In the genomic region with DNA sequence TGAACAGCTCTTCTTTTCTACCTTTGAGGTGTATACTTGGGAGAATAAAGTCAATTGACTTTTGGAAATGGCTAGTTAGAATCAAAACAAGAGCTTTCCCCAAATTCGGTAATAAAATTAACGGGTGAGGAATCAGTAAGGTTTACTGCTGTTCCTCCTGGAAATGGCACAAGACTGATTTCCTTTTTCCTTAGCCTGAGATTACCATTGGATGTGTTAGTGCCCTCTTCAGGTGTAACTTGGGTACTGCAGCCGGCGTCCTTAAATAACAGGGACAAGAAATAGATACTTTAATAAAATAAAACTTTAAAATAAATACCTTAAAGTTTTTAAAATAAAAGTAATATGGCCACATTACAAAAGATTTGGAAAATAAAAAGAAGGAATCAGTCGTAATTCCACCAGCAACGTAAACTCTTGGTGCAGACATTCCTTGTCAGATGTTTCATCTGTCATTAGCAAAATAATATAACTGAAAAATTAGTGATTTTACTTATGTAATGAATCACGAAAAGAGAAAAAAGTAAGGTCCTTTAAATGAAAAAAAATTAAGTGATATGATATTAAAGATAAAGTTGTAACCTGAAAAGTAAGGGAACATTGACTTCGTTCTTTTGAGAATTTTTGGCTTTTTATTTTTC, we compare ENCODE assay signal across 8 cellular contexts. TPM values are rescaled to one million over a fixed set of nuclear protein-coding genes. Genes with fewer than 3 reads are reported as not detected.
A peak's percentile ranks its signal among the peaks of the same experiment; 100 is the strongest.
DNase-seq lines count a peak whose midpoint lies in the region; ATAC-seq and TF ChIP-seq lines count a peak whose summit lies in the region.

No MANE protein-coding gene starts in this region.

- H3K36me3 Mint-ChIP-seq in GM23338 (ENCODE audit: low read depth) (no peaks in the 10 kb centered on the region; the same call in 2 of the 3 replicates), memory B cell (no peaks in the 10 kb centered on the region)
- H3K36me3 Mint-ChIP-seq in activated CD4-positive, alpha-beta T cell treated with anti-CD3 and anti-CD28 coated beads, Interleukin-2, amount 10 ng/mL, durations not matched to agents 7 days and 5 days (ENCODE audit: low read depth), result no peaks in the 10 kb centered on the region

- H3K4me1 Mint-ChIP-seq in GM23338 (peaks cover 2% of the 10 kb centered on the region; the same call in 2 of the 3 replicates), memory B cell (peaks cover 4% of the 10 kb centered on the region)
- H3K4me1 Mint-ChIP-seq in activated CD4-positive, alpha-beta T cell treated with anti-CD3 and anti-CD28 coated beads, Interleukin-2, amount 10 ng/mL, durations not matched to agents 7 days and 5 days, result peaks cover 2% of the 10 kb centered on the region

- H3K27me3 ChIP-seq in GM23338 (ENCODE audit: insufficient read depth), result no peaks in the 10 kb centered on the region

- ATAC-seq in GM23338, result peak; percentile 61
- ATAC-seq in memory B cell (ENCODE audit: low read depth), result no peak
- no peak for ATAC-seq in HG02981 (IDR thresholded peaks at IDR 0.05; ENCODE audit: unreplicated experiment)

- H3F3A ChIP-seq in GM23338 (replicated peaks; ENCODE audit: low read depth), result no peaks in the 10 kb centered on the region; the same call in 1 of the 2 replicates

- H3K79me2 ChIP-seq in GM23338 (replicated peaks; ENCODE audit: insufficient read depth), result peaks cover 57% of the 10 kb centered on the region

- no peaks in the 10 kb centered on the region for H3K36me3 ChIP-seq in GM23338 (ENCODE audit: insufficient read depth)

- no peak overlapping the region for H3K27ac Mint-ChIP-seq in GM23338
- no peak overlapping the region for H3K27ac Mint-ChIP-seq in activated CD4-positive, alpha-beta T cell treated with anti-CD3 and anti-CD28 coated beads, Interleukin-2, amount 10 ng/mL, durations not matched to agents 7 days and 5 days
- H3K27ac Mint-ChIP-seq in memory B cell, result no peak overlapping the region

- TF ChIP-seq CTCF in GM23338 (conservative IDR thresholded peaks at IDR 0.05; ENCODE audit: low read depth in 2 of 2), result peak; percentile 76 to 95

- H3K27me3 Mint-ChIP-seq in GM23338 (ENCODE audit: insufficient read depth, low read depth, poor library complexity) (peaks cover 1% of the 10 kb centered on the region), memory B cell (no peaks in the 10 kb centered on the region)
- no peaks in the 10 kb centered on the region for H3K27me3 Mint-ChIP-seq in activated CD4-positive, alpha-beta T cell treated with anti-CD3 and anti-CD28 coated beads, Interleukin-2, amount 10 ng/mL, durations not matched to agents 7 days and 5 days

- CTCF ChIA-PET in activated CD4-positive, alpha-beta T cell treated with anti-CD3 and anti-CD28 coated beads, Interleukin-2, amount 10 ng/mL, durations not matched to agents 7 days and 5 days (lab: Charles Lee), result interaction anchor here (0.7 to 1.2 kb wide), 3 partner anchors 9 to 155 kb away, joined by 3 to 6 read pairs (median 3); no protein-coding TSS in a partner anchor

- no peak overlapping the region for H3K4me2 ChIP-seq in GM23338

- H2AFZ ChIP-seq in GM23338, result no peak overlapping the region

- peaks cover 37% of the 10 kb centered on the region for H4K20me1 ChIP-seq in GM23338 (replicated peaks; ENCODE audit: insufficient read depth)

- peak; percentile 72 for DNase-seq in AG08395 (ENCODE audit: low spot score)
- DNase-seq in GM23338 (ENCODE audit: low spot score), result peak; percentile 87
- peak; percentile 5 for DNase-seq in NCI-H345 treated with DMSO at 0.1 percent for 48 hours (lab: John Stamatoyannopoulos, UW; ENCODE audit: unreplicated experiment)
- DNase-seq in activated CD4-positive, alpha-beta T cell treated with anti-CD3 and anti-CD28 coated beads, Interleukin-2, amount 10 ng/mL, durations not matched to agents 7 days and 5 days, result peak; percentile 69
- peak; percentile 67 to 85 for DNase-seq in dermis microvascular lymphatic vessel endothelial cell (ENCODE audit: low read depth in 2 of 2)
- DNase-seq in memory B cell (ENCODE audit: low spot score in 2 of 2), result peak; percentile 52 to 55
- peak; percentile 27 to 42 for DNase-seq in stimulated activated CD8-positive, alpha-beta memory T cell treated with anti-CD3 and anti-CD28 coated beads, Interleukin-2, amount 100 ng/mL, for 1 hour (ENCODE audit: low read depth in 2 of 2)

- no peak overlapping the region for H3K4me3 ChIP-seq in GM23338

- H3K27ac ChIP-seq in GM23338 (ENCODE audit: low read depth), result peak overlapping the region; percentile 18

- H3K9me3 Mint-ChIP-seq in GM23338 (no peaks in the 10 kb centered on the region), memory B cell (no peaks in the 10 kb centered on the region)
- no peaks in the 10 kb centered on the region for H3K9me3 Mint-ChIP-seq in activated CD4-positive, alpha-beta T cell treated with anti-CD3 and anti-CD28 coated beads, Interleukin-2, amount 10 ng/mL, durations not matched to agents 7 days and 5 days

- no peak overlapping the region for H3K4me3 Mint-ChIP-seq in GM23338
- H3K4me3 Mint-ChIP-seq in activated CD4-positive, alpha-beta T cell treated with anti-CD3 and anti-CD28 coated beads, Interleukin-2, amount 10 ng/mL, durations not matched to agents 7 days and 5 days, result no peak overlapping the region
- H3K4me3 Mint-ChIP-seq in memory B cell, result no peak overlapping the region

- H3K4me1 ChIP-seq in GM23338 (ENCODE audit: insufficient read depth), result no peaks in the 10 kb centered on the region

- no peaks in the 10 kb centered on the region for H3K9me2 ChIP-seq in GM23338 (ENCODE audit: insufficient read depth)

- POLR2A ChIA-PET in activated CD4-positive, alpha-beta T cell treated with anti-CD3 and anti-CD28 coated beads, Interleukin-2, amount 10 ng/mL, durations not matched to agents 7 days and 5 days (lab: Charles Lee), result no interaction called here

TF ChIP-seq in GM23338, 12 proteins besides CTCF, POLR2A, EP300 and RAD21:
- no peak for TF ChIP-seq CREB1 (CRISPR knock-in tag; IDR thresholded peaks at IDR 0.05; ENCODE audit: low read depth)
- TF ChIP-seq NANOG (IDR thresholded peaks at IDR 0.05; ENCODE audit: borderline replicate concordance), result no peak
- no peak for TF ChIP-seq EZH2phosphoT487 (IDR thresholded peaks at IDR 0.05; ENCODE audit: unreplicated experiment)

RNA-seq across cellular contexts. Expression of a gene that starts 29.7 kb away (rescaled TPM):
- total RNA-seq in GM23338 (2014; rRNA removed; shearing (Covaris generic)), result 32.1 and 36.6 TPM in 2 replicates
- polyA plus RNA-seq in GM23338 (2016; fragmentation: Nextera tagmentation; extraction: Ambion mirVana), result 8.3 and 8.5 TPM in 2 replicates
- 1 to 10 TPM; 1.1 TPM for total RNA-seq in activated CD4-positive, alpha-beta T cell treated with anti-CD3 and anti-CD28 coated beads, Interleukin-2, amount 10 ng/mL, durations not matched to agents 7 days and 5 days
- total RNA-seq in dermis microvascular lymphatic vessel endothelial cell, result 7.6 and 12.9 TPM in 2 replicates

RNA-seq across cellular contexts. Expression of a gene that starts 57.5 kb away (rescaled TPM):
- total RNA-seq in GM23338 (2014; rRNA removed; shearing (Covaris generic)), result 150 and 162 TPM in 2 replicates
- 129 and 138 TPM in 2 replicates for polyA plus RNA-seq in GM23338 (2016; fragmentation: Nextera tagmentation; extraction: Ambion mirVana)
- 10 to 100 TPM; 65.9 to 72.7 TPM for total RNA-seq in activated CD4-positive, alpha-beta T cell treated with anti-CD3 and anti-CD28 coated beads, Interleukin-2, amount 10 ng/mL, durations not matched to agents 7 days and 5 days
- 34.1 and 47.5 TPM in 2 replicates for total RNA-seq in dermis microvascular lymphatic vessel endothelial cell

Comparison
In these comparisons a context has a peak if more than half of its experiments do, and no peak if none do; other contexts are left out.
1. DNase-seq: peak in every context shown above with its lines; median percentile 87 in GM23338; 76 in dermis microvascular lymphatic vessel endothelial cell; 72 in AG08395; 69 in activated CD4-positive, alpha-beta T cell treated with anti-CD3 and anti-CD28 coated beads, Interleukin-2, amount 10 ng/mL, durations not matched to agents 7 days and 5 days; 54 in memory B cell; 34 in stimulated activated CD8-positive, alpha-beta memory T cell treated with anti-CD3 and anti-CD28 coated beads, Interleukin-2, amount 100 ng/mL, for 1 hour; 5 in NCI-H345 treated with DMSO at 0.1 percent for 48 hours.